In genomic region chr16:180921-181667, GRCh38 we compare ENCODE assay signal across 9 cellular contexts. TPM values are rescaled to one million over a fixed set of nuclear protein-coding genes. Genes with fewer than 3 reads are reported as not detected.
DNase-seq lines count a peak whose midpoint lies in the region; ATAC-seq and TF ChIP-seq lines count a peak whose summit lies in the region.
"Had no signal": no experiment of that assay in that cellular context is flagged by ENCODE, and none has a peak within 500 bp of the region (broad histone marks: within the 10 kb centered on the region; RNA-seq: fewer than 3 reads in every experiment).

No MANE protein-coding gene starts in this region.

- peak overlapping the region; percentile 15 to 50 for H3K4me3 ChIP-seq in duodenal mucosa (ENCODE audit: low read depth in 1 of 2, low read length in 2 of 2)
- H3K4me3 ChIP-seq in lung = no peak overlapping the region

- H3K27ac ChIP-seq in duodenal mucosa (ENCODE audit: low read depth, low read length) (no peak overlapping the region), lung (ENCODE audit: low read depth in 1 of 2, low read length in 1 of 2) (no peak overlapping the region)

- no peaks in the 10 kb centered on the region for H3K9me3 Mint-ChIP-seq in activated CD4-positive, alpha-beta memory T cell treated with anti-CD3 and anti-CD28 coated beads, Interleukin-2, amount 10 ng/mL, durations not matched to agents 7 days and 5 days

- POLR2A ChIA-PET in activated CD4-positive, alpha-beta memory T cell treated with anti-CD3 and anti-CD28 coated beads, Interleukin-2, amount 10 ng/mL, durations not matched to agents 7 days and 5 days (lab: Charles Lee) = interaction anchor here (1.2 kb wide), 2 partner anchors 47 to 127 kb away, joined by 3 read pairs; partner anchors contain the start of genes POLR3K and SNRNP25

- peak; percentile 64 for ATAC-seq in HG03097 (IDR thresholded peaks at IDR 0.05; ENCODE audit: low FRiP score, unreplicated experiment)
- peak; percentile 81 for ATAC-seq in lung (ENCODE audit: insufficient read depth, low FRiP score)
- ATAC-seq in HG03159 (IDR thresholded peaks at IDR 0.05; ENCODE audit: unreplicated experiment) = no peak

- H3K27me3 ChIP-seq in duodenal mucosa (ENCODE audit: control insufficient read depth in 1 of 2, insufficient read depth in 2 of 2, low read length in 2 of 2) (peaks cover 29 to 31% of the 10 kb centered on the region in 2 donors), lung (ENCODE audit: control insufficient read depth, insufficient read depth) (no peaks in the 10 kb centered on the region)

- H3K9ac ChIP-seq in duodenal mucosa (ENCODE audit: low read depth in 1 of 2, low read length in 2 of 2) = no peak overlapping the region

- DNase-seq in Caki2 (ENCODE audit: low read depth) = peak; percentile 72
- DNase-seq in NCI-H748 treated with DMSO at 0.1 percent for 48 hours (lab: John Stamatoyannopoulos, UW) = peak; percentile 15
- DNase-seq in activated CD4-positive, alpha-beta memory T cell treated with anti-CD3 and anti-CD28 coated beads, Interleukin-2, amount 10 ng/mL, durations not matched to agents 7 days and 5 days = peak; percentile 86
- peak; percentile 70 for DNase-seq in lung (ENCODE audit: low spot score)
- DNase-seq in stimulated activated CD8-positive, alpha-beta memory T cell treated with anti-CD3 and anti-CD28 coated beads, Interleukin-12 subunit alpha, Interleukin-12 subunit beta, amount 100 ng/mL, for 1 hour (ENCODE audit: low read depth) = peak; percentile 72

- H3K9me3 ChIP-seq in duodenal mucosa (ENCODE audit: control insufficient read depth in 1 of 2, low read length in 2 of 2) (no peaks in the 10 kb centered on the region), lung (ENCODE audit: control insufficient read depth in 2 of 2, insufficient read depth in 1 of 2, low read length in 1 of 2) (peaks cover 0 to 2% of the 10 kb centered on the region in 2 donors)

- H3K4me1 ChIP-seq in duodenal mucosa (ENCODE audit: control insufficient read depth in 1 of 2, insufficient read depth in 2 of 2, low read length in 2 of 2) (peaks cover 10 to 14% of the 10 kb centered on the region in 2 donors), lung (ENCODE audit: control insufficient read depth in 2 of 2, insufficient read depth in 2 of 2, low read length in 2 of 2) (peaks cover 4 to 14% of the 10 kb centered on the region in 2 donors)

- H3K36me3 ChIP-seq in duodenal mucosa (ENCODE audit: control insufficient read depth in 1 of 2, insufficient read depth in 2 of 2, low read length in 2 of 2) (no peaks in the 10 kb centered on the region), lung (ENCODE audit: control insufficient read depth in 2 of 2, insufficient read depth in 2 of 2, low read length in 2 of 2) (no peaks in the 10 kb centered on the region)

- peaks cover 7% of the 10 kb centered on the region for H3K4me1 Mint-ChIP-seq in activated CD4-positive, alpha-beta memory T cell treated with anti-CD3 and anti-CD28 coated beads, Interleukin-2, amount 10 ng/mL, durations not matched to agents 7 days and 5 days

- CTCF ChIA-PET in activated CD4-positive, alpha-beta memory T cell treated with anti-CD3 and anti-CD28 coated beads, Interleukin-2, amount 10 ng/mL, durations not matched to agents 7 days and 5 days (lab: Charles Lee) = interaction anchor here (0.6 to 3.9 kb wide), 11 partner anchors 10 to 133 kb away, joined by 3 to 24 read pairs (median 3); no protein-coding TSS in a partner anchor

- H3K27ac Mint-ChIP-seq in activated CD4-positive, alpha-beta memory T cell treated with anti-CD3 and anti-CD28 coated beads, Interleukin-2, amount 10 ng/mL, durations not matched to agents 7 days and 5 days = no peak overlapping the region

- H3K4me3 Mint-ChIP-seq in activated CD4-positive, alpha-beta memory T cell treated with anti-CD3 and anti-CD28 coated beads, Interleukin-2, amount 10 ng/mL, durations not matched to agents 7 days and 5 days = peak overlapping the region; percentile 35

- in situ Hi-C loops in Caki2 (cut with HindIII; ENCODE audit: low pct_unique_long_range_greater_than_20kb, low sequenced_read_pairs) = no loop called here

- TF ChIP-seq CTCF in lung (IDR thresholded peaks at IDR 0.05; ENCODE audit: control extremely low read depth, extremely low read depth) = peak; percentile 88

- H3K27me3 Mint-ChIP-seq in activated CD4-positive, alpha-beta memory T cell treated with anti-CD3 and anti-CD28 coated beads, Interleukin-2, amount 10 ng/mL, durations not matched to agents 7 days and 5 days = peaks cover 23% of the 10 kb centered on the region

- 1% methylated on average over 66 to 76 of the region's 76 CpGs for WGBS in lung, 2 donors

- H3K36me3 Mint-ChIP-seq in activated CD4-positive, alpha-beta memory T cell treated with anti-CD3 and anti-CD28 coated beads, Interleukin-2, amount 10 ng/mL, durations not matched to agents 7 days and 5 days (ENCODE audit: low read depth) = peaks cover 7% of the 10 kb centered on the region

RNA-seq across cellular contexts. Expression of gene HBQ1, which starts 0.8 kb away (rescaled TPM):
- not detected in 2 replicates for total RNA-seq in Caki2 (2014; rRNA removed; shearing (Covaris generic); ENCODE audit: low replicate concordance)
- total RNA-seq in activated CD4-positive, alpha-beta memory T cell treated with anti-CD3 and anti-CD28 coated beads, Interleukin-2, amount 10 ng/mL, durations not matched to agents 7 days and 5 days = not detected
- 1 to 10 TPM in 1 of 2 donors, not detected in 1; 2.3 TPM for total RNA-seq in lung
- under 1 TPM in 1 of 2 donors, not detected in 1; 0.35 TPM for polyA plus RNA-seq in lung
- total RNA-seq: T-helper 2 cell treated with Interferon-gamma antibody and Interleukin-4, amounts not matched to agents 100 ng/mL and 5 ng/mL, for 36 hours had no signal

RNA-seq across cellular contexts. Expression of gene HBA1, which starts 4.6 kb away (rescaled TPM):
- not detected in 2 replicates for total RNA-seq in Caki2 (2014; rRNA removed; shearing (Covaris generic); ENCODE audit: low replicate concordance)
- not detected for total RNA-seq in activated CD4-positive, alpha-beta memory T cell treated with anti-CD3 and anti-CD28 coated beads, Interleukin-2, amount 10 ng/mL, durations not matched to agents 7 days and 5 days
- total RNA-seq in lung = 1,000 to 10,000 TPM in 1 of 2 donors, 100 to 1,000 TPM in 1; 627 to 2,695 TPM
- polyA plus RNA-seq in lung = 100 to 1,000 TPM in 1 of 2 donors, 10 to 100 TPM in 1; 38.1 to 273 TPM
- total RNA-seq: T-helper 2 cell treated with Interferon-gamma antibody and Interleukin-4, amounts not matched to agents 100 ng/mL and 5 ng/mL, for 36 hours had no signal

RNA-seq across cellular contexts. Expression of gene HBA2, which starts 8.4 kb away (rescaled TPM):
- not detected in 2 replicates for total RNA-seq in Caki2 (2014; rRNA removed; shearing (Covaris generic); ENCODE audit: low replicate concordance)
- total RNA-seq in activated CD4-positive, alpha-beta memory T cell treated with anti-CD3 and anti-CD28 coated beads, Interleukin-2, amount 10 ng/mL, durations not matched to agents 7 days and 5 days = not detected
- 1,000 to 10,000 TPM in 1 of 2 donors, 100 to 1,000 TPM in 1; 671 to 4,737 TPM for total RNA-seq in lung
- 100 to 1,000 TPM; 126 to 973 TPM for polyA plus RNA-seq in lung
- total RNA-seq: T-helper 2 cell treated with Interferon-gamma antibody and Interleukin-4, amounts not matched to agents 100 ng/mL and 5 ng/mL, for 36 hours had no signal

RNA-seq across cellular contexts. Expression of gene HBM, which starts 15.3 kb away (rescaled TPM):
- total RNA-seq in Caki2 (2014; rRNA removed; shearing (Covaris generic); ENCODE audit: low replicate concordance) = not detected in 2 replicates
- total RNA-seq in activated CD4-positive, alpha-beta memory T cell treated with anti-CD3 and anti-CD28 coated beads, Interleukin-2, amount 10 ng/mL, durations not matched to agents 7 days and 5 days = not detected
- total RNA-seq in lung = 10 to 100 TPM in 1 of 2 donors, under 1 TPM in 1; 0.61 to 45.7 TPM
- polyA plus RNA-seq in lung = under 1 TPM in 1 of 2 donors, not detected in 1; 0.73 TPM
- total RNA-seq: T-helper 2 cell treated with Interferon-gamma antibody and Interleukin-4, amounts not matched to agents 100 ng/mL and 5 ng/mL, for 36 hours had no signal

RNA-seq across cellular contexts. Expression of gene HBZ, which starts 28.6 kb away (rescaled TPM):
- not detected in 2 replicates for total RNA-seq in Caki2 (2014; rRNA removed; shearing (Covaris generic); ENCODE audit: low replicate concordance)
- not detected for total RNA-seq in activated CD4-positive, alpha-beta memory T cell treated with anti-CD3 and anti-CD28 coated beads, Interleukin-2, amount 10 ng/mL, durations not matched to agents 7 days and 5 days
- total RNA-seq in lung = 1 to 10 TPM in 1 of 2 donors, under 1 TPM in 1; 0.37 to 9.2 TPM
- polyA plus RNA-seq in lung = under 1 TPM in 1 of 2 donors, not detected in 1; 0.09 TPM
- total RNA-seq: T-helper 2 cell treated with Interferon-gamma antibody and Interleukin-4, amounts not matched to agents 100 ng/mL and 5 ng/mL, for 36 hours had no signal

Comparison
In these comparisons a context has a peak if more than half of its experiments do, and no peak if none do; other contexts are left out.
1. DNase-seq: peak in every context shown above with its lines; median percentile 86 in activated CD4-positive, alpha-beta memory T cell treated with anti-CD3 and anti-CD28 coated beads, Interleukin-2, amount 10 ng/mL, durations not matched to agents 7 days and 5 days; 72 in Caki2; 72 in stimulated activated CD8-positive, alpha-beta memory T cell treated with anti-CD3 and anti-CD28 coated beads, Interleukin-12 subunit alpha, Interleukin-12 subunit beta, amount 100 ng/mL, for 1 hour; 70 in lung; 15 in NCI-H748 treated with DMSO at 0.1 percent for 48 hours.